18 cellular contexts compared by ENCODE assay signal in genomic region chr13:29955137-29955650, GRCh38.
DNase-seq lines count a peak whose midpoint lies in the region; ATAC-seq and TF ChIP-seq lines count a peak whose summit lies in the region.
"Had no signal": no experiment of that assay in that cellular context is flagged by ENCODE, and none has a peak within 500 bp of the region (broad histone marks: within the 10 kb centered on the region; RNA-seq: fewer than 3 reads in every experiment).

No MANE protein-coding gene starts in this region.

- H3K27ac Mint-ChIP-seq in activated naive CD4-positive, alpha-beta T cell treated with anti-CD3 and anti-CD28 coated beads, Interleukin-2, amount 10 ng/mL, durations not matched to agents 7 days and 5 days, result peak overlapping the region; percentile 94
- peak overlapping the region; percentile 42 for H3K27ac Mint-ChIP-seq in activated naive CD8-positive, alpha-beta T cell
- peak overlapping the region; percentile 75 for H3K27ac Mint-ChIP-seq in stimulated activated effector memory CD8-positive, alpha-beta T cell treated with anti-CD3 and anti-CD28 coated beads, Interleukin-12 subunit alpha, Interleukin-12 subunit beta, amount 100 ng/mL, for 72 hours
- H3K27ac Mint-ChIP-seq: nephron progenitor cell had no signal

- no peak for ATAC-seq in stimulated activated effector memory CD8-positive, alpha-beta T cell treated with anti-CD3 and anti-CD28 coated beads, Interleukin-12 subunit alpha, Interleukin-12 subunit beta, amount 100 ng/mL, for 72 hours
- ATAC-seq in SK-N-SH treated with all-trans-retinoic acid at 6 μM for 48 hours (no peak), HG02884 (IDR thresholded peaks at IDR 0.05; ENCODE audit: unreplicated experiment) (no peak)
- ATAC-seq: right cardiac atrium had no signal

- CTCF ChIA-PET in activated naive CD4-positive, alpha-beta T cell treated with anti-CD3 and anti-CD28 coated beads, Interleukin-2, amount 10 ng/mL, durations not matched to agents 7 days and 5 days (lab: Charles Lee), result interaction anchor here (2.0 to 2.3 kb wide), 2 partner anchors 31 to 157 kb away, joined by 7 to 11 read pairs; no protein-coding TSS in a partner anchor

- no peak for DNase-seq in activated naive CD4-positive, alpha-beta T cell treated with anti-CD3 and anti-CD28 coated beads, Interleukin-2, amount 10 ng/mL, durations not matched to agents 7 days and 5 days
- no peak for DNase-seq in activated naive CD4-positive, alpha-beta T cell treated with anti-CD3 and anti-CD28 coated beads, Interleukin-2, amount 50 U/mL, for 16 hours
- peak; percentile 4 for DNase-seq in NCI-H69 (lab: John Stamatoyannopoulos, UW)
- no peak for DNase-seq in stimulated activated effector memory CD8-positive, alpha-beta T cell treated with anti-CD3 and anti-CD28 coated beads, Interleukin-12 subunit alpha, Interleukin-12 subunit beta, amount 100 ng/mL, for 72 hours (ENCODE audit: low spot score in 2 of 2)
- DNase-seq: cerebellar nuclear complex, COR-L47, DND-41, dorsolateral prefrontal cortex, GM23248, midbrain, NCI-H1105 treated with DMSO at 0.1 percent for 48 hours, NCI-H2081 treated with DMSO at 0.1 percent for 48 hours, nephron progenitor cell, OCI-M1, right cardiac atrium had no signal

- H3K4me1 Mint-ChIP-seq in activated naive CD4-positive, alpha-beta T cell treated with anti-CD3 and anti-CD28 coated beads, Interleukin-2, amount 10 ng/mL, durations not matched to agents 7 days and 5 days, result peaks cover 75% of the 10 kb centered on the region
- peaks cover 52% of the 10 kb centered on the region for H3K4me1 Mint-ChIP-seq in activated naive CD8-positive, alpha-beta T cell (ENCODE audit: low read depth)
- peaks cover 16% of the 10 kb centered on the region for H3K4me1 Mint-ChIP-seq in stimulated activated effector memory CD8-positive, alpha-beta T cell treated with anti-CD3 and anti-CD28 coated beads, Interleukin-12 subunit alpha, Interleukin-12 subunit beta, amount 100 ng/mL, for 72 hours

- peak overlapping the region; percentile 61 for H3K4me3 Mint-ChIP-seq in activated naive CD4-positive, alpha-beta T cell treated with anti-CD3 and anti-CD28 coated beads, Interleukin-2, amount 10 ng/mL, durations not matched to agents 7 days and 5 days
- peak overlapping the region; percentile 86 for H3K4me3 Mint-ChIP-seq in activated naive CD8-positive, alpha-beta T cell
- peak overlapping the region; percentile 56 for H3K4me3 Mint-ChIP-seq in stimulated activated effector memory CD8-positive, alpha-beta T cell treated with anti-CD3 and anti-CD28 coated beads, Interleukin-12 subunit alpha, Interleukin-12 subunit beta, amount 100 ng/mL, for 72 hours
- H3K4me3 Mint-ChIP-seq: nephron progenitor cell had no signal

- H3K36me3 Mint-ChIP-seq in activated naive CD4-positive, alpha-beta T cell treated with anti-CD3 and anti-CD28 coated beads, Interleukin-2, amount 10 ng/mL, durations not matched to agents 7 days and 5 days, result peaks cover 6% of the 10 kb centered on the region
- no peaks in the 10 kb centered on the region for H3K36me3 Mint-ChIP-seq in activated naive CD8-positive, alpha-beta T cell
- H3K36me3 Mint-ChIP-seq in stimulated activated effector memory CD8-positive, alpha-beta T cell treated with anti-CD3 and anti-CD28 coated beads, Interleukin-12 subunit alpha, Interleukin-12 subunit beta, amount 100 ng/mL, for 72 hours, result no peaks in the 10 kb centered on the region

- no peaks in the 10 kb centered on the region for H3K9me3 Mint-ChIP-seq in activated naive CD4-positive, alpha-beta T cell treated with anti-CD3 and anti-CD28 coated beads, Interleukin-2, amount 10 ng/mL, durations not matched to agents 7 days and 5 days
- H3K9me3 Mint-ChIP-seq in activated naive CD8-positive, alpha-beta T cell (ENCODE audit: low read depth), result no peaks in the 10 kb centered on the region
- no peaks in the 10 kb centered on the region for H3K9me3 Mint-ChIP-seq in stimulated activated effector memory CD8-positive, alpha-beta T cell treated with anti-CD3 and anti-CD28 coated beads, Interleukin-12 subunit alpha, Interleukin-12 subunit beta, amount 100 ng/mL, for 72 hours
- H3K9me3 Mint-ChIP-seq: nephron progenitor cell had no signal

- no peaks in the 10 kb centered on the region for H3K27me3 Mint-ChIP-seq in activated naive CD4-positive, alpha-beta T cell treated with anti-CD3 and anti-CD28 coated beads, Interleukin-2, amount 10 ng/mL, durations not matched to agents 7 days and 5 days
- H3K27me3 Mint-ChIP-seq in activated naive CD8-positive, alpha-beta T cell, result no peaks in the 10 kb centered on the region

TF ChIP-seq in SK-N-SH treated with all-trans-retinoic acid at 6 μM for 48 hours, 23 proteins besides CTCF, POLR2A, EP300 and RAD21:
- TF ChIP-seq ZNF565 (CRISPR knock-in tag; conservative IDR thresholded peaks at IDR 0.05; ENCODE audit: low read depth) (no peak), ZNF70 (CRISPR knock-in tag; IDR thresholded peaks at IDR 0.05) (no peak), TCF4 (CRISPR knock-in tag; IDR thresholded peaks at IDR 0.05; ENCODE audit: borderline replicate concordance) (no peak), ISL1 (CRISPR knock-in tag; IDR thresholded peaks at IDR 0.05) (no peak), OSR1 (CRISPR knock-in tag; IDR thresholded peaks at IDR 0.05) (no peak), BACH2 (CRISPR knock-in tag; IDR thresholded peaks at IDR 0.05; ENCODE audit: borderline replicate concordance) (no peak), SNAI2 (CRISPR knock-in tag; IDR thresholded peaks at IDR 0.05) (no peak), ARNTL (CRISPR knock-in tag; IDR thresholded peaks at IDR 0.05; ENCODE audit: borderline replicate concordance, low read depth) (no peak), ZFP30 (CRISPR knock-in tag; IDR thresholded peaks at IDR 0.05) (no peak), PPARA (CRISPR knock-in tag; IDR thresholded peaks at IDR 0.05; ENCODE audit: borderline replicate concordance) (no peak), GLIS3 (CRISPR knock-in tag; IDR thresholded peaks at IDR 0.05) (no peak), ZC3H10 (CRISPR knock-in tag; IDR thresholded peaks at IDR 0.05) (no peak), ZFP3 (CRISPR knock-in tag; IDR thresholded peaks at IDR 0.05) (no peak), ESRRG (CRISPR knock-in tag; IDR thresholded peaks at IDR 0.05) (no peak)
- TF ChIP-seq, protein P1, sequence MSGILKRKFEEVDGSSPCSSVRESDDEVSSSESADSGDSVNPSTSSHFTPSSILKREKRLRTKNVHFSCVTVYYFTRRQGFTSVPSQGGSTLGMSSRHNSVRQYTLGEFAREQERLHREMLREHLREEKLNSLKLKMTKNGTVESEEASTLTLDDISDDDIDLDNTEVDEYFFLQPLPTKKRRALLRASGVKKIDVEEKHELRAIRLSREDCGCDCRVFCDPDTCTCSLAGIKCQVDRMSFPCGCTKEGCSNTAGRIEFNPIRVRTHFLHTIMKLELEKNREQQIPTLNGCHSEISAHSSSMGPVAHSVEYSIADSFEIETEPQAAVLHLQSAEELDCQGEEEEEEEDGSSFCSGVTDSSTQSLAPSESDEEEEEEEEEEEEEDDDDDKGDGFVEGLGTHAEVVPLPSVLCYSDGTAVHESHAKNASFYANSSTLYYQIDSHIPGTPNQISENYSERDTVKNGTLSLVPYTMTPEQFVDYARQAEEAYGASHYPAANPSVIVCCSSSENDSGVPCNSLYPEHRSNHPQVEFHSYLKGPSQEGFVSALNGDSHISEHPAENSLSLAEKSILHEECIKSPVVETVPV (CRISPR knock-in tag; IDR thresholded peaks at IDR 0.05), result no peak
- TF ChIP-seq, protein P2, sequence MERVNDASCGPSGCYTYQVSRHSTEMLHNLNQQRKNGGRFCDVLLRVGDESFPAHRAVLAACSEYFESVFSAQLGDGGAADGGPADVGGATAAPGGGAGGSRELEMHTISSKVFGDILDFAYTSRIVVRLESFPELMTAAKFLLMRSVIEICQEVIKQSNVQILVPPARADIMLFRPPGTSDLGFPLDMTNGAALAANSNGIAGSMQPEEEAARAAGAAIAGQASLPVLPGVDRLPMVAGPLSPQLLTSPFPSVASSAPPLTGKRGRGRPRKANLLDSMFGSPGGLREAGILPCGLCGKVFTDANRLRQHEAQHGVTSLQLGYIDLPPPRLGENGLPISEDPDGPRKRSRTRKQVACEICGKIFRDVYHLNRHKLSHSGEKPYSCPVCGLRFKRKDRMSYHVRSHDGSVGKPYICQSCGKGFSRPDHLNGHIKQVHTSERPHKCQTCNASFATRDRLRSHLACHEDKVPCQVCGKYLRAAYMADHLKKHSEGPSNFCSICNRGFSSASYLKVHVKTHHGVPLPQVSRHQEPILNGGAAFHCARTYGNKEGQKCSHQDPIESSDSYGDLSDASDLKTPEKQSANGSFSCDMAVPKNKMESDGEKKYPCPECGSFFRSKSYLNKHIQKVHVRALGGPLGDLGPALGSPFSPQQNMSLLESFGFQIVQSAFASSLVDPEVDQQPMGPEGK (CRISPR knock-in tag; IDR thresholded peaks at IDR 0.05; ENCODE audit: borderline replicate concordance), result no peak
- TF ChIP-seq, protein P3, sequence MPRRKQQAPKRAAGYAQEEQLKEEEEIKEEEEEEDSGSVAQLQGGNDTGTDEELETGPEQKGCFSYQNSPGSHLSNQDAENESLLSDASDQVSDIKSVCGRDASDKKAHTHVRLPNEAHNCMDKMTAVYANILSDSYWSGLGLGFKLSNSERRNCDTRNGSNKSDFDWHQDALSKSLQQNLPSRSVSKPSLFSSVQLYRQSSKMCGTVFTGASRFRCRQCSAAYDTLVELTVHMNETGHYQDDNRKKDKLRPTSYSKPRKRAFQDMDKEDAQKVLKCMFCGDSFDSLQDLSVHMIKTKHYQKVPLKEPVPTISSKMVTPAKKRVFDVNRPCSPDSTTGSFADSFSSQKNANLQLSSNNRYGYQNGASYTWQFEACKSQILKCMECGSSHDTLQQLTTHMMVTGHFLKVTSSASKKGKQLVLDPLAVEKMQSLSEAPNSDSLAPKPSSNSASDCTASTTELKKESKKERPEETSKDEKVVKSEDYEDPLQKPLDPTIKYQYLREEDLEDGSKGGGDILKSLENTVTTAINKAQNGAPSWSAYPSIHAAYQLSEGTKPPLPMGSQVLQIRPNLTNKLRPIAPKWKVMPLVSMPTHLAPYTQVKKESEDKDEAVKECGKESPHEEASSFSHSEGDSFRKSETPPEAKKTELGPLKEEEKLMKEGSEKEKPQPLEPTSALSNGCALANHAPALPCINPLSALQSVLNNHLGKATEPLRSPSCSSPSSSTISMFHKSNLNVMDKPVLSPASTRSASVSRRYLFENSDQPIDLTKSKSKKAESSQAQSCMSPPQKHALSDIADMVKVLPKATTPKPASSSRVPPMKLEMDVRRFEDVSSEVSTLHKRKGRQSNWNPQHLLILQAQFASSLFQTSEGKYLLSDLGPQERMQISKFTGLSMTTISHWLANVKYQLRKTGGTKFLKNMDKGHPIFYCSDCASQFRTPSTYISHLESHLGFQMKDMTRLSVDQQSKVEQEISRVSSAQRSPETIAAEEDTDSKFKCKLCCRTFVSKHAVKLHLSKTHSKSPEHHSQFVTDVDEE (CRISPR knock-in tag; IDR thresholded peaks at IDR 0.05), result no peak
TF ChIP-seq in SK-N-SH treated with all-trans-retinoic acid at 6 μM for 48 hours: peak in this region for 0.

Comparison
In these comparisons a context has a peak if more than half of its experiments do, and no peak if none do; other contexts are left out.
1. H3K27ac Mint-ChIP-seq: peak in every context shown above with its lines; median percentile 94 in activated naive CD4-positive, alpha-beta T cell treated with anti-CD3 and anti-CD28 coated beads, Interleukin-2, amount 10 ng/mL, durations not matched to agents 7 days and 5 days; 75 in stimulated activated effector memory CD8-positive, alpha-beta T cell treated with anti-CD3 and anti-CD28 coated beads, Interleukin-12 subunit alpha, Interleukin-12 subunit beta, amount 100 ng/mL, for 72 hours; 42 in activated naive CD8-positive, alpha-beta T cell.